Comparison of ENCODE assay signal across 8 cellular contexts in genomic region chr10:15859865-15860691, GRCh38. TPM values are rescaled to one million over a fixed set of nuclear protein-coding genes. Genes with fewer than 3 reads are reported as not detected.
A peak's percentile ranks its signal among the peaks of the same experiment; 100 is the strongest.
DNase-seq lines count a peak whose midpoint lies in the region; TF ChIP-seq lines count a peak whose summit lies in the region.

MINDY3 (minus strand) TSS chr10:15860507; CDS start chr10:15860299, 208 bp downstream.

- H3K27ac Mint-ChIP-seq in H9 = peak within 1 kb of the TSS; percentile 64 to 94 (median 76); a peak in 5 of 7 replicates
- peak within 1 kb of the TSS; percentile 95 for H3K27ac Mint-ChIP-seq in activated naive CD4-positive, alpha-beta T cell treated with anti-CD3 and anti-CD28 coated beads, Interleukin-2, amount 50 U/mL, for 24 hours

- peak within 1 kb of the TSS; percentile 98 to 99 for H3K4me3 Mint-ChIP-seq in H9
- peak within 1 kb of the TSS; percentile 93 for H3K4me3 Mint-ChIP-seq in activated naive CD4-positive, alpha-beta T cell treated with anti-CD3 and anti-CD28 coated beads, Interleukin-2, amount 50 U/mL, for 24 hours

- no peak within 1 kb of the TSS for H3K56ac ChIP-seq in H9 (ENCODE audit: insufficient read length, low read depth, low read length)

- no peak within 1 kb of the TSS for H2BK12ac ChIP-seq in H9 (ENCODE audit: insufficient read length, low read depth, low read length)

- H2AFZ ChIP-seq in H9 (ENCODE audit: low read length) = peak within 1 kb of the TSS; percentile 11

- DNase-seq in GDM1 (lab: John Stamatoyannopoulos, UW) (peak; percentile 67), H9 (peak; percentile 76), MG63 (peak; percentile 83), SK-N-MC (ENCODE audit: low read depth, low spot score) (no peak), glomerular endothelial cell (ENCODE audit: extremely low read depth, low read depth, low spot score) (no peak), occipital lobe (lab: John Stamatoyannopoulos, UW) (peak; percentile 87), suprapubic skin (ENCODE audit: low spot score in 2 of 2) (peak; percentile 84 to 85)

- TF ChIP-seq CTCF in H9 (conservative IDR thresholded peaks at IDR 0.05) (no peak), suprapubic skin (IDR thresholded peaks at IDR 0.05) (no peak)

- H3K9me3 Mint-ChIP-seq in H9 = peaks cover 0 to 9% of the 10 kb centered on the region in 2 experiments; a peak in 1 of 5 replicates
- H3K9me3 Mint-ChIP-seq in activated naive CD4-positive, alpha-beta T cell treated with anti-CD3 and anti-CD28 coated beads, Interleukin-2, amount 50 U/mL, for 24 hours = no peaks in the 10 kb centered on the region

- H3K27me3 ChIP-seq in H9 (ENCODE audit: insufficient read depth, low read length) = peaks cover 3% of the 10 kb centered on the region; the same call in 1 of the 2 replicates
- H3K27me3 ChIP-seq in MG63 = peaks cover 12% of the 10 kb centered on the region
- H3K27me3 ChIP-seq in suprapubic skin = peaks cover 32% of the 10 kb centered on the region

- H3K4me2 ChIP-seq in H9 (ENCODE audit: insufficient read depth, insufficient read length, low read length) = peak within 1 kb of the TSS; percentile 90

- TF ChIP-seq EP300 in suprapubic skin (IDR thresholded peaks at IDR 0.05) = no peak

- no peak for TF ChIP-seq POLR2A in suprapubic skin (IDR thresholded peaks at IDR 0.05)

- H3K27me3 Mint-ChIP-seq in H9 (ENCODE audit: low read depth) = peaks cover 44% of the 10 kb centered on the region
- peaks cover 11% of the 10 kb centered on the region for H3K27me3 Mint-ChIP-seq in activated naive CD4-positive, alpha-beta T cell treated with anti-CD3 and anti-CD28 coated beads, Interleukin-2, amount 50 U/mL, for 24 hours

- no peaks in the 10 kb centered on the region for H3K79me2 ChIP-seq in H9 (ENCODE audit: insufficient read depth, low read length)

- peaks cover 9 to 11% of the 10 kb centered on the region in 2 experiments for H3K4me1 Mint-ChIP-seq in H9
- peaks cover 43% of the 10 kb centered on the region for H3K4me1 Mint-ChIP-seq in activated naive CD4-positive, alpha-beta T cell treated with anti-CD3 and anti-CD28 coated beads, Interleukin-2, amount 50 U/mL, for 24 hours

- peaks cover 0 to 7% (median 0%) of the 10 kb centered on the region in 3 experiments; a peak in 1 of 7 replicates for H3K36me3 Mint-ChIP-seq in H9 (ENCODE audit: insufficient read depth in 1 of 3, low read depth in 3 of 3)
- H3K36me3 Mint-ChIP-seq in activated naive CD4-positive, alpha-beta T cell treated with anti-CD3 and anti-CD28 coated beads, Interleukin-2, amount 50 U/mL, for 24 hours = peaks cover 4% of the 10 kb centered on the region

- H3K9ac ChIP-seq in H9 (ENCODE audit: extremely low read depth, insufficient read length, low read length) = peak within 1 kb of the TSS; percentile 0
- peak within 1 kb of the TSS; percentile 81 for H3K9ac ChIP-seq in SK-N-MC (ENCODE audit: insufficient read length)

- no peaks in the 10 kb centered on the region for H3K79me1 ChIP-seq in H9 (ENCODE audit: insufficient read depth, low read depth, low read length, poor library complexity, severe bottlenecking)

- H2BK15ac ChIP-seq in H9 (ENCODE audit: low read depth, low read length) = no peak within 1 kb of the TSS

- H2BK5ac ChIP-seq in H9 (ENCODE audit: insufficient read length, low read length) = no peak within 1 kb of the TSS

- no peak within 1 kb of the TSS for H3K23ac ChIP-seq in H9 (ENCODE audit: insufficient read length, low read depth, low read length)

- no peak within 1 kb of the TSS for H3K18ac ChIP-seq in H9 (ENCODE audit: insufficient read length, low read depth, low read length)

- no peak within 1 kb of the TSS for H2BK120ac ChIP-seq in H9 (ENCODE audit: low read depth, low read length, poor library complexity, severe bottlenecking)

- no peak within 1 kb of the TSS for H3K27ac ChIP-seq in H9 (ENCODE audit: insufficient read length, low read depth, low read length)
- H3K27ac ChIP-seq in SK-N-MC = no peak within 1 kb of the TSS
- peak within 1 kb of the TSS; percentile 77 for H3K27ac ChIP-seq in suprapubic skin

- no peaks in the 10 kb centered on the region for H3K36me3 ChIP-seq in MG63
- no peaks in the 10 kb centered on the region for H3K36me3 ChIP-seq in SK-N-MC (ENCODE audit: insufficient read depth, low read length)
- no peaks in the 10 kb centered on the region for H3K36me3 ChIP-seq in suprapubic skin

- no peaks in the 10 kb centered on the region for H4K20me1 ChIP-seq in H9 (ENCODE audit: control insufficient read depth, insufficient read depth, insufficient read length)

- no peaks in the 10 kb centered on the region for H3K4me1 ChIP-seq in H9 (ENCODE audit: insufficient read depth, low read length)
- peaks cover 44% of the 10 kb centered on the region for H3K4me1 ChIP-seq in suprapubic skin

- H3T11ph ChIP-seq in H9 (ENCODE audit: low read length) = no peak within 1 kb of the TSS

- H3K14ac ChIP-seq in H9 (ENCODE audit: insufficient read depth, low read length) = no peak within 1 kb of the TSS

- no peak within 1 kb of the TSS for H2AK5ac ChIP-seq in H9 (ENCODE audit: insufficient read length, low read length)

- peaks cover 3% of the 10 kb centered on the region for H3K23me2 ChIP-seq in H9 (ENCODE audit: insufficient read length, low read depth, low read length, poor library complexity, severe bottlenecking)

- H4K5ac ChIP-seq in H9 (ENCODE audit: insufficient read length, low read depth, low read length) = no peak within 1 kb of the TSS

- no peak within 1 kb of the TSS for H2BK20ac ChIP-seq in H9 (ENCODE audit: low read depth, low read length, poor library complexity, severe bottlenecking)

- no peak within 1 kb of the TSS for H3K4ac ChIP-seq in H9 (ENCODE audit: low read depth, low read length)

- peak within 1 kb of the TSS; percentile 89 for H3K4me3 ChIP-seq in MG63
- H3K4me3 ChIP-seq in SK-N-MC = peak within 1 kb of the TSS; percentile 86
- H3K4me3 ChIP-seq in suprapubic skin = peak within 1 kb of the TSS; percentile 97

- no CpG with 5 or more reads among the region's 50 CpGs for WGBS in H9 (ENCODE audit: extremely low coverage, insufficient read length, low lambda C conversion rate)
- WGBS in suprapubic skin = under 1% methylated on average over 50 of the region's 50 CpGs

- H4K8ac ChIP-seq in H9 (replicated peaks; ENCODE audit: insufficient read length, low read depth, low read length) = no peak within 1 kb of the TSS

- H3K9me3 ChIP-seq in H9 (ENCODE audit: control insufficient read depth, low read depth, low read length) (no peaks in the 10 kb centered on the region), MG63 (no peaks in the 10 kb centered on the region), SK-N-MC (ENCODE audit: low read depth, low read length) (no peaks in the 10 kb centered on the region), suprapubic skin (no peaks in the 10 kb centered on the region)

- no peak within 1 kb of the TSS for H4K91ac ChIP-seq in H9 (ENCODE audit: insufficient read length, low read depth, low read length)

RNA-seq across cellular contexts. Expression of gene MINDY3, which starts in this region (rescaled TPM):
- 13.6 and 14.9 TPM in 2 replicates for total RNA-seq in H9 (2021)
- total RNA-seq in MG63 (2014; rRNA removed; shearing (Covaris generic); ENCODE audit: low replicate concordance) = 9.3 and 12.1 TPM in 2 replicates
- total RNA-seq in glomerular endothelial cell = 24.1 and 29.7 TPM in 2 replicates
- 127 TPM for total RNA-seq in occipital lobe
- total RNA-seq in suprapubic skin = 10 to 100 TPM; 18.9 to 37.8 (median 24.9) TPM

Comparison
In these comparisons a context has a peak if more than half of its experiments do, and no peak if none do; other contexts are left out.
1. DNase-seq: peak in GDM1 (single experiment), H9 (single experiment), MG63 (single experiment), occipital lobe (single experiment) and suprapubic skin (2 of 2); none in SK-N-MC (single experiment) and glomerular endothelial cell (single experiment).
2. Peak in every context shown above with its lines, with median percentiles within 50 percentile points of each other: H3K4me3 ChIP-seq.